In genomic region chr6:71496018-71496800, GRCh38 we compare ENCODE assay signal across 8 cellular contexts.
DNase-seq lines count a peak whose midpoint lies in the region; ATAC-seq lines count a peak whose summit lies in the region.

No MANE protein-coding gene starts in this region.

- DNase-seq in SJSA1 (ENCODE audit: low read depth in 1 of 2, low spot score in 2 of 2) (peak in 1 of 2 experiments; percentile 66), DMS79 (lab: John Stamatoyannopoulos, UW) (no peak), COLO829 (ENCODE audit: low spot score) (no peak)
- DNase-seq in stimulated activated CD4-positive, alpha-beta T cell treated with anti-CD3 and anti-CD28 coated beads, Interleukin-12 subunit alpha, Interleukin-12 subunit beta, amount 100 ng/mL, for 4 hours, result no peak

- ATAC-seq in GM18868 (IDR thresholded peaks at IDR 0.05; ENCODE audit: unreplicated experiment) (peak; percentile 100), HG02763 (IDR thresholded peaks at IDR 0.05; ENCODE audit: unreplicated experiment) (peak; percentile 100), esophagus mucosa (no peak)

- H3K4me1 ChIP-seq in SJSA1 (replicated peaks), result peaks cover 21% of the 10 kb centered on the region
- peaks cover 6% of the 10 kb centered on the region for H3K4me1 ChIP-seq in mesodermal cell (ENCODE audit: control insufficient read depth, insufficient read depth, low read length, poor library complexity, severe bottlenecking)

- H3K4me3 ChIP-seq in SJSA1 (peak overlapping the region; percentile 28), mesodermal cell (ENCODE audit: extremely low read depth, insufficient read depth, low read length, poor library complexity, severe bottlenecking) (no peak overlapping the region)

- no CpG with 5 or more reads among the region's 5 CpGs for WGBS in mesodermal cell (ENCODE audit: insufficient coverage in 2 of 2), 2 experiments

- H3K36me3 ChIP-seq in SJSA1 (no peaks in the 10 kb centered on the region), mesodermal cell (ENCODE audit: control insufficient read depth, insufficient read depth, low read length) (no peaks in the 10 kb centered on the region)

- no peaks in the 10 kb centered on the region for H3K27me3 ChIP-seq in SJSA1 (replicated peaks)

- peak overlapping the region; percentile 72 for H3K27ac ChIP-seq in SJSA1
- H3K27ac ChIP-seq in mesodermal cell (ENCODE audit: low read depth, low read length, severe bottlenecking), result peak overlapping the region; percentile 13

- no peaks in the 10 kb centered on the region for H3K9me3 ChIP-seq in SJSA1 (replicated peaks)
- H3K9me3 ChIP-seq in mesodermal cell (ENCODE audit: control insufficient read depth, low read length), result no peaks in the 10 kb centered on the region
